In genomic region chr11:45832835-45833446, GRCh38 we compare ENCODE assay signal across 23 cellular contexts. TPM values are rescaled to one million over a fixed set of nuclear protein-coding genes. Genes with fewer than 3 reads are reported as not detected.
DNase-seq lines count a peak whose midpoint lies in the region; ATAC-seq and TF ChIP-seq lines count a peak whose summit lies in the region.
"Had no signal": no experiment of that assay in that cellular context is flagged by ENCODE, and none has a peak within 500 bp of the region (broad histone marks: within the 10 kb centered on the region; RNA-seq: fewer than 3 reads in every experiment).

No MANE protein-coding gene starts in this region.

- H3K9ac ChIP-seq in mesendoderm (ENCODE audit: low read length): no peak overlapping the region

- H3K9me3 Mint-ChIP-seq in activated naive CD8-positive, alpha-beta T cell treated with anti-CD3 and anti-CD28 coated beads, Interleukin-2, amount 10 ng/mL, durations not matched to agents 7 days and 5 days: no peaks in the 10 kb centered on the region
- no peaks in the 10 kb centered on the region for H3K9me3 Mint-ChIP-seq in activated naive CD8-positive, alpha-beta T cell treated with anti-CD3 and anti-CD28 coated beads, Interleukin-2, amount 50 U/mL, for 24 hours
- H3K9me3 Mint-ChIP-seq in effector memory CD8-positive, alpha-beta T cell: no peaks in the 10 kb centered on the region

- no peak overlapping the region for H3K56ac ChIP-seq in mesendoderm (ENCODE audit: low read length)

- H3K9me3 ChIP-seq in T-helper 17 cell (ENCODE audit: control insufficient read depth, low read length, poor library complexity, severe bottlenecking): no peaks in the 10 kb centered on the region
- H3K9me3 ChIP-seq in spleen: no peaks in the 10 kb centered on the region
- H3K9me3 ChIP-seq: MG63 had no signal

- WGBS in mesendoderm (ENCODE audit: extremely low coverage, insufficient coverage, low lambda C conversion rate): no CpG with 5 or more reads among the region's 9 CpGs
- 79 to 91% (median 86%) methylated on average over 9 of the region's 9 CpGs for WGBS in spleen, 5 donors

- H3K27ac ChIP-seq in mesendoderm (ENCODE audit: low read depth, low read length) (no peak overlapping the region), spleen (no peak overlapping the region)
- H3K27ac ChIP-seq: RWPE1 had no signal

- POLR2A ChIA-PET in activated naive CD8-positive, alpha-beta T cell treated with anti-CD3 and anti-CD28 coated beads, Interleukin-2, amount 10 ng/mL, durations not matched to agents 7 days and 5 days (lab: Charles Lee): interaction anchor here (1.2 to 3.3 kb wide), 3 partner anchors 13 to 28 kb away, joined by 5 to 40 read pairs (median 27); partner anchors contain the start of genes CRY2 and SLC35C1

- no peaks in the 10 kb centered on the region for H3K79me2 ChIP-seq in mesendoderm (ENCODE audit: control insufficient read depth, insufficient read depth, low read length)

- no peaks in the 10 kb centered on the region for H3K79me1 ChIP-seq in mesendoderm (ENCODE audit: low read length)

- H3K27ac Mint-ChIP-seq in activated naive CD8-positive, alpha-beta T cell treated with anti-CD3 and anti-CD28 coated beads, Interleukin-2, amount 10 ng/mL, durations not matched to agents 7 days and 5 days: no peak overlapping the region
- H3K27ac Mint-ChIP-seq in activated naive CD8-positive, alpha-beta T cell treated with anti-CD3 and anti-CD28 coated beads, Interleukin-2, amount 50 U/mL, for 24 hours: no peak overlapping the region
- H3K27ac Mint-ChIP-seq in T-helper 17 cell: peak overlapping the region; percentile 21
- no peak overlapping the region for H3K27ac Mint-ChIP-seq in effector memory CD8-positive, alpha-beta T cell

- no peak overlapping the region for H4K5ac ChIP-seq in mesendoderm (ENCODE audit: low read length)

- no peak for DNase-seq in activated naive CD8-positive, alpha-beta T cell treated with anti-CD3 and anti-CD28 coated beads, Interleukin-2, amount 10 ng/mL, durations not matched to agents 7 days and 5 days
- no peak for DNase-seq in activated naive CD8-positive, alpha-beta T cell treated with anti-CD3 and anti-CD28 coated beads, Interleukin-2, amount 50 U/mL, for 24 hours
- DNase-seq in T-helper 17 cell: no peak
- DNase-seq in mesendoderm: peak; percentile 34
- no peak for DNase-seq in DMS53 treated with DMSO at 0.1 percent for 48 hours (lab: John Stamatoyannopoulos, UW; ENCODE audit: unreplicated experiment)
- no peak for DNase-seq in spleen
- DNase-seq in effector memory CD8-positive, alpha-beta T cell: no peak
- DNase-seq in DMS 273 (lab: John Stamatoyannopoulos, UW; ENCODE audit: unreplicated experiment): no peak
- DNase-seq: 8988T, DMS53, EL, GF-D8, KG1, MG63, NCI-H1092, NCI-H1417 treated with DMSO at 0.1 percent for 48 hours, NCI-H1694 treated with DMSO at 0.1 percent for 48 hours, NCI-H2081, NCI-H2227 treated with DMSO at 0.1 percent for 48 hours, NCI-H526 treated with DMSO at 0.1 percent for 48 hours, SHP77 had no signal

- peaks cover 26% of the 10 kb centered on the region for H3K36me3 Mint-ChIP-seq in activated naive CD8-positive, alpha-beta T cell treated with anti-CD3 and anti-CD28 coated beads, Interleukin-2, amount 10 ng/mL, durations not matched to agents 7 days and 5 days
- no peaks in the 10 kb centered on the region for H3K36me3 Mint-ChIP-seq in activated naive CD8-positive, alpha-beta T cell treated with anti-CD3 and anti-CD28 coated beads, Interleukin-2, amount 50 U/mL, for 24 hours (ENCODE audit: low read depth)
- H3K36me3 Mint-ChIP-seq in T-helper 17 cell (ENCODE audit: low read depth): peaks cover 2% of the 10 kb centered on the region
- no peaks in the 10 kb centered on the region for H3K36me3 Mint-ChIP-seq in effector memory CD8-positive, alpha-beta T cell (ENCODE audit: insufficient read depth)

- no peak overlapping the region for H3K23ac ChIP-seq in mesendoderm (ENCODE audit: low read length)

- intact Hi-C loops in spleen (cut with DNase I; ENCODE audit: low total_unique reads): no loop called here

- H3K18ac ChIP-seq in mesendoderm (ENCODE audit: low read length): no peak overlapping the region

- H3K4me1 Mint-ChIP-seq in activated naive CD8-positive, alpha-beta T cell treated with anti-CD3 and anti-CD28 coated beads, Interleukin-2, amount 10 ng/mL, durations not matched to agents 7 days and 5 days: peaks cover 36% of the 10 kb centered on the region
- H3K4me1 Mint-ChIP-seq in activated naive CD8-positive, alpha-beta T cell treated with anti-CD3 and anti-CD28 coated beads, Interleukin-2, amount 50 U/mL, for 24 hours: peaks cover 11% of the 10 kb centered on the region
- peaks cover 11% of the 10 kb centered on the region for H3K4me1 Mint-ChIP-seq in T-helper 17 cell
- peaks cover 10 to 11% of the 10 kb centered on the region in 2 donors for H3K4me1 Mint-ChIP-seq in effector memory CD8-positive, alpha-beta T cell (ENCODE audit: low read depth in 2 of 2)

- ATAC-seq in activated naive CD8-positive, alpha-beta T cell treated with anti-CD3 and anti-CD28 coated beads, Interleukin-2, amount 10 ng/mL, durations not matched to agents 7 days and 5 days (ENCODE audit: low read depth): no peak
- ATAC-seq in activated naive CD8-positive, alpha-beta T cell treated with anti-CD3 and anti-CD28 coated beads, Interleukin-2, amount 50 U/mL, for 24 hours: no peak
- no peak for ATAC-seq in T-helper 17 cell
- no peak for ATAC-seq in effector memory CD8-positive, alpha-beta T cell (replicated peaks)
- ATAC-seq: Panc1 had no signal

- no peak overlapping the region for H3K4ac ChIP-seq in mesendoderm (ENCODE audit: low read depth, low read length)

- H3K4me1 ChIP-seq in mesendoderm (ENCODE audit: control insufficient read depth, low read depth, low read length): no peaks in the 10 kb centered on the region
- peaks cover 0 to 6% (median 0%) of the 10 kb centered on the region in 6 donors for H3K4me1 ChIP-seq in spleen

- H2AK5ac ChIP-seq in mesendoderm (ENCODE audit: low read length): no peak overlapping the region

- H2BK15ac ChIP-seq in mesendoderm (replicated peaks; ENCODE audit: low read depth): no peak overlapping the region

- no peak overlapping the region for H4K8ac ChIP-seq in mesendoderm (ENCODE audit: low read depth, low read length)

- H3K36me3 ChIP-seq in mesendoderm (ENCODE audit: control insufficient read depth, insufficient read depth, low read length): no peaks in the 10 kb centered on the region
- no peaks in the 10 kb centered on the region for H3K36me3 ChIP-seq in spleen
- H3K36me3 ChIP-seq: MG63 had no signal

- H3K27me3 ChIP-seq in mesendoderm (ENCODE audit: insufficient read depth, low read length, poor library complexity) (no peaks in the 10 kb centered on the region), spleen (replicated peaks in 1 of 7) (no peaks in the 10 kb centered on the region)

- H3K4me2 ChIP-seq in mesendoderm (ENCODE audit: low read length): no peak overlapping the region

- no peak for TF ChIP-seq CTCF in spleen (IDR thresholded peaks at IDR 0.05 in 8 of 11, conservative IDR thresholded peaks at IDR 0.05 in 3 of 11)

- H3K27me3 Mint-ChIP-seq in activated naive CD8-positive, alpha-beta T cell treated with anti-CD3 and anti-CD28 coated beads, Interleukin-2, amount 10 ng/mL, durations not matched to agents 7 days and 5 days: peaks cover 18% of the 10 kb centered on the region
- peaks cover 2% of the 10 kb centered on the region for H3K27me3 Mint-ChIP-seq in activated naive CD8-positive, alpha-beta T cell treated with anti-CD3 and anti-CD28 coated beads, Interleukin-2, amount 50 U/mL, for 24 hours
- peaks cover 8% of the 10 kb centered on the region for H3K27me3 Mint-ChIP-seq in T-helper 17 cell
- H3K27me3 Mint-ChIP-seq in effector memory CD8-positive, alpha-beta T cell: peaks cover under 1 to 20% of the 10 kb centered on the region in 2 donors

- peak overlapping the region; percentile 20 for H3K4me3 Mint-ChIP-seq in activated naive CD8-positive, alpha-beta T cell treated with anti-CD3 and anti-CD28 coated beads, Interleukin-2, amount 10 ng/mL, durations not matched to agents 7 days and 5 days
- no peak overlapping the region for H3K4me3 Mint-ChIP-seq in activated naive CD8-positive, alpha-beta T cell treated with anti-CD3 and anti-CD28 coated beads, Interleukin-2, amount 50 U/mL, for 24 hours
- H3K4me3 Mint-ChIP-seq in T-helper 17 cell: no peak overlapping the region
- H3K4me3 Mint-ChIP-seq in effector memory CD8-positive, alpha-beta T cell: no peak overlapping the region

- H2BK120ac ChIP-seq in mesendoderm (ENCODE audit: low read depth, low read length): no peak overlapping the region

- H2BK5ac ChIP-seq in mesendoderm (ENCODE audit: low read length): no peak overlapping the region

- no peak for TF ChIP-seq POLR2A in spleen (IDR thresholded peaks at IDR 0.05)

- no peak overlapping the region for H3K4me3 ChIP-seq in mesendoderm (ENCODE audit: low read length)
- H3K4me3 ChIP-seq in spleen: no peak overlapping the region
- H3K4me3 ChIP-seq: MG63 had no signal

RNA-seq across cellular contexts. Expression of gene CRY2, which starts 14.3 kb away (rescaled TPM):
- total RNA-seq in activated naive CD8-positive, alpha-beta T cell treated with anti-CD3 and anti-CD28 coated beads, Interleukin-2, amount 10 ng/mL, durations not matched to agents 7 days and 5 days: 10 to 100 TPM; 32.4 to 36.9 TPM
- total RNA-seq in T-helper 17 cell: 100 to 1,000 TPM; 200 to 224 TPM
- 5.1 TPM for polyA plus RNA-seq in mesendoderm (2013, experiment 1 of 2)
- polyA plus RNA-seq in mesendoderm (2013, experiment 2 of 2): 5.1 TPM
- 10 to 100 TPM; 27.1 to 39.2 (median 33.1) TPM for total RNA-seq in spleen
- polyA plus RNA-seq in spleen: 10 to 100 TPM in 1 of 3 donors, 1 to 10 TPM in 2; 5.6 to 10.9 (median 5.6) TPM

RNA-seq across cellular contexts. Expression of gene SLC35C1, which starts 28.0 kb away (rescaled TPM):
- 10 to 100 TPM; 18.0 to 20.2 TPM for total RNA-seq in activated naive CD8-positive, alpha-beta T cell treated with anti-CD3 and anti-CD28 coated beads, Interleukin-2, amount 10 ng/mL, durations not matched to agents 7 days and 5 days
- 10 to 100 TPM in 1 of 2 donors, 1 to 10 TPM in 1; 7.9 to 12.6 TPM for total RNA-seq in T-helper 17 cell
- polyA plus RNA-seq in mesendoderm (2013, experiment 1 of 2): 7.2 TPM
- polyA plus RNA-seq in mesendoderm (2013, experiment 2 of 2): 7.3 TPM
- 10 to 100 TPM in 5 of 7 donors, 1 to 10 TPM in 2; 9.3 to 14.2 (median 12.1) TPM for total RNA-seq in spleen
- 1 to 10 TPM; 2.8 to 7.4 (median 4.1) TPM for polyA plus RNA-seq in spleen

RNA-seq across cellular contexts. Expression of gene MAPK8IP1, which starts 52.5 kb away (rescaled TPM):
- total RNA-seq in activated naive CD8-positive, alpha-beta T cell treated with anti-CD3 and anti-CD28 coated beads, Interleukin-2, amount 10 ng/mL, durations not matched to agents 7 days and 5 days: under 1 TPM; 0.85 to 0.86 TPM
- total RNA-seq in T-helper 17 cell: 10 to 100 TPM in 1 of 2 donors, 1 to 10 TPM in 1; 7.6 to 10.2 TPM
- polyA plus RNA-seq in mesendoderm (2013, experiment 1 of 2): 14.5 TPM
- 15.2 TPM for polyA plus RNA-seq in mesendoderm (2013, experiment 2 of 2)
- total RNA-seq in spleen: 1 to 10 TPM; 1.7 to 6.0 (median 3.4) TPM
- 1 to 10 TPM in 2 of 3 donors, under 1 TPM in 1; 0.80 to 2.2 (median 1.3) TPM for polyA plus RNA-seq in spleen

Comparison
In these comparisons a context has a peak if more than half of its experiments do, and no peak if none do; other contexts are left out.
1. RNA of gene CRY2, which starts 14.3 kb away (total RNA-seq): 200 to 224 TPM in T-helper 17 cell; 32.4 to 36.9 TPM in activated naive CD8-positive, alpha-beta T cell treated with anti-CD3 and anti-CD28 coated beads, Interleukin-2, amount 10 ng/mL, durations not matched to agents 7 days and 5 days and 27.1 to 39.2 TPM in spleen; every median in the first group is over 4 times any median in the second.